15 cellular contexts compared by ENCODE assay signal in genomic region chr19:6070179-6071102, GRCh38. TPM values are rescaled to one million over a fixed set of nuclear protein-coding genes. Genes with fewer than 3 reads are reported as not detected.
DNase-seq lines count a peak whose midpoint lies in the region; ATAC-seq, FAIRE-seq and TF ChIP-seq lines count a peak whose summit lies in the region.
"Had no signal": no experiment of that assay in that cellular context is flagged by ENCODE, and none has a peak within 500 bp of the region (broad histone marks: within the 10 kb centered on the region; RNA-seq: fewer than 3 reads in every experiment).

No MANE protein-coding gene starts in this region.

- no peak overlapping the region for H2AFZ ChIP-seq in GM12878 (ENCODE audit: control insufficient read depth, low read depth, low read length)

- H3K27me3 ChIP-seq in GM12878 (replicated peaks in 1 of 2; ENCODE audit: control insufficient read depth in 2 of 2, insufficient read depth in 2 of 2, low read length in 1 of 2) (no peaks in the 10 kb centered on the region), lower lobe of right lung (ENCODE audit: low read depth) (no peaks in the 10 kb centered on the region), subcutaneous abdominal adipose tissue (ENCODE audit: control insufficient read depth in 5 of 5, insufficient read depth in 4 of 5, low read length in 5 of 5) (no peaks in the 10 kb centered on the region)
- H3K27me3 ChIP-seq: thyroid gland had no signal

- CTCF ChIA-PET in activated CD4-positive, alpha-beta T cell treated with anti-CD3 and anti-CD28 coated beads for 36 hours (lab: Charles Lee), result no interaction called here
- CTCF ChIA-PET in GM12878 (lab: Yijun Ruan, JAX), result interaction anchor here (1.0 kb wide), 1 partner anchor 55 kb away, joined by 3 read pairs; no protein-coding TSS in a partner anchor

- TF ChIP-seq CTCF in GM12878 (IDR thresholded peaks at IDR 0.05 in 2 of 3, conservative IDR thresholded peaks at IDR 0.05 in 1 of 3; ENCODE audit: control insufficient read depth in 2 of 3, extremely low read depth in 1 of 3, insufficient read depth in 1 of 3, low read depth in 3 of 3, low read length in 3 of 3) (no peak), lower lobe of right lung (IDR thresholded peaks at IDR 0.05) (no peak)

- no peaks in the 10 kb centered on the region for H3K79me2 ChIP-seq in GM12878 (ENCODE audit: control insufficient read depth, insufficient read depth, low read length)

- no peaks in the 10 kb centered on the region for H4K20me1 ChIP-seq in GM12878 (ENCODE audit: control insufficient read depth, insufficient read depth)

- RAD21 ChIA-PET in GM12878 (lab: Charles Lee; ENCODE audit: unreplicated experiment), result no interaction called here

- no peak for TF ChIP-seq EP300 in GM12878 (IDR thresholded peaks at IDR 0.05; ENCODE audit: borderline replicate concordance in 1 of 2, control insufficient read depth in 1 of 2, low read depth in 2 of 2, low read length in 2 of 2)

- H3K36me3 ChIP-seq in GM12878 (ENCODE audit: control insufficient read depth in 2 of 2, insufficient read depth in 2 of 2, low read length in 1 of 2) (no peaks in the 10 kb centered on the region), lower lobe of right lung (no peaks in the 10 kb centered on the region), subcutaneous abdominal adipose tissue (ENCODE audit: control insufficient read depth in 5 of 5, insufficient read depth in 5 of 5, low read length in 5 of 5) (no peaks in the 10 kb centered on the region)
- H3K36me3 ChIP-seq: thyroid gland had no signal

- peak; percentile 21 for ATAC-seq in activated CD4-positive, alpha-beta T cell treated with anti-CD3 and anti-CD28 coated beads for 36 hours
- ATAC-seq in GM12878 (no peak), lower lobe of right lung (no peak), HG03432 (IDR thresholded peaks at IDR 0.05; ENCODE audit: unreplicated experiment) (no peak)

- peaks cover 21% of the 10 kb centered on the region for H3K4me1 Mint-ChIP-seq in activated CD4-positive, alpha-beta T cell treated with anti-CD3 and anti-CD28 coated beads for 36 hours
- H3K4me1 Mint-ChIP-seq in activated CD4-positive, alpha-beta T cell treated with anti-CD3 and anti-CD28 coated beads, Interleukin-2, amount 10 ng/mL, durations not matched to agents 24 days and 14 days, result peaks cover 21% of the 10 kb centered on the region
- peaks cover 13 to 16% of the 10 kb centered on the region in 2 donors for H3K4me1 Mint-ChIP-seq in immature natural killer cell

- no peaks in the 10 kb centered on the region for H3K36me3 Mint-ChIP-seq in activated CD4-positive, alpha-beta T cell treated with anti-CD3 and anti-CD28 coated beads for 36 hours (ENCODE audit: low read depth)
- no peaks in the 10 kb centered on the region for H3K36me3 Mint-ChIP-seq in activated CD4-positive, alpha-beta T cell treated with anti-CD3 and anti-CD28 coated beads, Interleukin-2, amount 10 ng/mL, durations not matched to agents 24 days and 14 days (ENCODE audit: low read depth)
- no peaks in the 10 kb centered on the region for H3K36me3 Mint-ChIP-seq in immature natural killer cell
- H3K36me3 Mint-ChIP-seq: activated naive CD4-positive, alpha-beta T cell treated with anti-CD3 and anti-CD28 coated beads, Interleukin-2, amount 50 U/mL, for 24 hours had no signal

- 36% methylated on average over 7 of the region's 7 CpGs for WGBS in GM12878 (ENCODE audit: insufficient coverage, insufficient replicate concordance, low lambda C conversion rate, missing lambda C conversion rate)

- no peak overlapping the region for H3K4me3 ChIP-seq in GM12878
- no peak overlapping the region for H3K4me3 ChIP-seq in lower lobe of right lung
- no peak overlapping the region for H3K4me3 ChIP-seq in subcutaneous abdominal adipose tissue (ENCODE audit: low read depth in 1 of 5, low read length in 5 of 5)
- H3K4me3 ChIP-seq: thyroid gland had no signal

- no peaks in the 10 kb centered on the region for H3K27me3 Mint-ChIP-seq in activated CD4-positive, alpha-beta T cell treated with anti-CD3 and anti-CD28 coated beads for 36 hours
- no peaks in the 10 kb centered on the region for H3K27me3 Mint-ChIP-seq in activated CD4-positive, alpha-beta T cell treated with anti-CD3 and anti-CD28 coated beads, Interleukin-2, amount 10 ng/mL, durations not matched to agents 24 days and 14 days
- H3K27me3 Mint-ChIP-seq in immature natural killer cell (ENCODE audit: low read depth in 3 of 3), result peaks cover 9 to 14% (median 9%) of the 10 kb centered on the region in 3 donors

- DNase-seq in activated CD4-positive, alpha-beta T cell treated with anti-CD3 and anti-CD28 coated beads for 36 hours, result no peak
- no peak for DNase-seq in activated CD4-positive, alpha-beta T cell treated with anti-CD3 and anti-CD28 coated beads, Interleukin-2, amount 10 ng/mL, durations not matched to agents 24 days and 14 days
- DNase-seq in GM12878 (ENCODE audit: low read depth, low spot score), result no peak
- no peak for DNase-seq in lower lobe of right lung
- no peak for DNase-seq in stimulated activated naive CD4-positive, alpha-beta T cell treated with Interleukin-2 at 50 U/mL for 16 hours (lab: John Stamatoyannopoulos, UW)
- no peak for DNase-seq in immature natural killer cell
- DNase-seq: COR-L47, GF-D8, NCI-H1105 treated with DMSO at 0.1 percent for 48 hours, NCI-H526, retina, thyroid gland had no signal

- SMC1A ChIA-PET in GM12878 (lab: Charles Lee; ENCODE audit: uncharacterized antibody, unreplicated experiment), result no interaction called here

- no peak overlapping the region for H3K9ac ChIP-seq in GM12878 (ENCODE audit: control insufficient read depth, insufficient read depth, low read length)
- H3K9ac ChIP-seq in subcutaneous abdominal adipose tissue (ENCODE audit: low read length in 5 of 5), result peak overlapping the region in 1 of 5 donors; percentile 19

- H3K27ac Mint-ChIP-seq in activated CD4-positive, alpha-beta T cell treated with anti-CD3 and anti-CD28 coated beads for 36 hours, result no peak overlapping the region
- no peak overlapping the region for H3K27ac Mint-ChIP-seq in activated CD4-positive, alpha-beta T cell treated with anti-CD3 and anti-CD28 coated beads, Interleukin-2, amount 10 ng/mL, durations not matched to agents 24 days and 14 days
- H3K27ac Mint-ChIP-seq in immature natural killer cell, result peak overlapping the region in 2 of 6 donors; percentile 3

- H3K27ac ChIP-seq in GM12878 (ENCODE audit: control insufficient read depth, insufficient read depth) (no peak overlapping the region), lower lobe of right lung (peak overlapping the region; percentile 61), subcutaneous abdominal adipose tissue (ENCODE audit: low read depth, low read length) (peak overlapping the region; percentile 61)

- no peak overlapping the region for H3K4me3 Mint-ChIP-seq in activated CD4-positive, alpha-beta T cell treated with anti-CD3 and anti-CD28 coated beads for 36 hours
- no peak overlapping the region for H3K4me3 Mint-ChIP-seq in activated CD4-positive, alpha-beta T cell treated with anti-CD3 and anti-CD28 coated beads, Interleukin-2, amount 10 ng/mL, durations not matched to agents 24 days and 14 days
- no peak overlapping the region for H3K4me3 Mint-ChIP-seq in immature natural killer cell
- H3K4me3 Mint-ChIP-seq: activated naive CD4-positive, alpha-beta T cell treated with anti-CD3 and anti-CD28 coated beads, Interleukin-2, amount 50 U/mL, for 24 hours had no signal

- no peak overlapping the region for H3K4me2 ChIP-seq in GM12878 (ENCODE audit: control insufficient read depth, insufficient read depth)

- H3K4me1 ChIP-seq in GM12878 (ENCODE audit: control insufficient read depth, insufficient read depth, low read length), result no peaks in the 10 kb centered on the region
- peaks cover 34% of the 10 kb centered on the region for H3K4me1 ChIP-seq in lower lobe of right lung
- H3K4me1 ChIP-seq in subcutaneous abdominal adipose tissue (ENCODE audit: control insufficient read depth in 5 of 5, insufficient read depth in 5 of 5, low read length in 5 of 5), result peaks cover 12 to 60% (median 48%) of the 10 kb centered on the region in 5 donors

- in situ Hi-C loops in GM12878 (cut with MboI), result no loop called here

- no peak for FAIRE-seq in GM12878 (lab: Jason Lieb, UNC)

- POLR2A ChIA-PET in activated CD4-positive, alpha-beta T cell treated with anti-CD3 and anti-CD28 coated beads for 36 hours (lab: Charles Lee), result no interaction called here
- POLR2A ChIA-PET in GM12878 (lab: Charles Lee), result no interaction called here

- no peaks in the 10 kb centered on the region for H3K9me3 Mint-ChIP-seq in activated CD4-positive, alpha-beta T cell treated with anti-CD3 and anti-CD28 coated beads for 36 hours (ENCODE audit: low read depth)
- H3K9me3 Mint-ChIP-seq in activated CD4-positive, alpha-beta T cell treated with anti-CD3 and anti-CD28 coated beads, Interleukin-2, amount 10 ng/mL, durations not matched to agents 24 days and 14 days, result peaks cover 15% of the 10 kb centered on the region
- H3K9me3 Mint-ChIP-seq in immature natural killer cell, result no peaks in the 10 kb centered on the region
- H3K9me3 Mint-ChIP-seq: activated naive CD4-positive, alpha-beta T cell treated with anti-CD3 and anti-CD28 coated beads, Interleukin-2, amount 50 U/mL, for 24 hours had no signal

- TF ChIP-seq POLR2A in GM12878 (IDR thresholded peaks at IDR 0.05; ENCODE audit: low read depth, low read length), result no peak

- intact Hi-C loops in activated CD4-positive, alpha-beta T cell treated with anti-CD3 and anti-CD28 coated beads for 36 hours (cut with DNase I, micrococcal nuclease), result no loop called here
- intact Hi-C loops in activated CD4-positive, alpha-beta T cell treated with anti-CD3 and anti-CD28 coated beads, Interleukin-2, amount 10 ng/mL, durations not matched to agents 24 days and 14 days (cut with micrococcal nuclease), result no loop called here
- intact Hi-C loops in GM12878 (cut with micrococcal nuclease; ENCODE audit: unreplicated experiment) (no loop called here), lower lobe of right lung (cut with DNase I) (no loop called here)

- BruUV-seq in GM12878 (replicated peaks; lab: Mats Ljungman, UMichigan), result no TSS peak

- H3K9me3 ChIP-seq in GM12878 (replicated peaks; ENCODE audit: control insufficient read depth, insufficient read depth, low read length), result no peaks in the 10 kb centered on the region
- H3K9me3 ChIP-seq in lower lobe of right lung, result no peaks in the 10 kb centered on the region
- no peaks in the 10 kb centered on the region for H3K9me3 ChIP-seq in subcutaneous abdominal adipose tissue (ENCODE audit: control insufficient read depth in 5 of 5, low read length in 5 of 5)
- H3K9me3 ChIP-seq: thyroid gland had no signal

- TF ChIP-seq RAD21 in GM12878 (IDR thresholded peaks at IDR 0.05; ENCODE audit: insufficient read depth, low read depth, low read length), result no peak

RNA-seq across cellular contexts. Expression of gene RFX2, which starts 39.9 kb away (rescaled TPM):
- total RNA-seq in activated CD4-positive, alpha-beta T cell treated with anti-CD3 and anti-CD28 coated beads for 36 hours, result 1 to 10 TPM; 8.6 to 8.9 TPM
- 10.5 and 10.7 TPM in 2 replicates for total RNA-seq in activated CD4-positive, alpha-beta T cell treated with anti-CD3 and anti-CD28 coated beads, Interleukin-2, amount 10 ng/mL, durations not matched to agents 24 days and 14 days
- 8.4 and 9.9 TPM in 2 replicates for total RNA-seq in GM12878 (2013; cell fraction: nucleolus; rRNA removed)
- total RNA-seq in GM12878 (2014; rRNA removed), result 4.8 and 7.5 TPM in 2 replicates
- 3.8 and 5.1 TPM in 2 replicates for total RNA-seq in GM12878 (2014; rRNA removed; fragmentation: Illumina TruSeq; extraction: Trizol)
- 7.0 and 8.8 TPM in 2 replicates for total RNA-seq in GM12878 (2021)
- polyA plus RNA-seq in GM12878 (2011; ENCODE audit: low read depth), result 0.50 TPM
- 4.7 and 4.9 TPM in 2 replicates for polyA plus RNA-seq in GM12878 (2011; rRNA removed)
- 4.8 and 5.0 TPM in 2 replicates for polyA plus RNA-seq in GM12878 (2011; cell fraction: cytosol; rRNA removed)
- polyA plus RNA-seq in GM12878 (2011; cell fraction: nucleus; rRNA removed), result 8.8 and 10.4 TPM in 2 replicates
- polyA plus RNA-seq in GM12878 (2012), result 2.0 and 2.5 TPM in 2 replicates
- polyA plus RNA-seq in GM12878 (2014; fragmentation: Illumina TruSeq; extraction: Trizol), result 3.3 and 7.0 TPM in 2 replicates
- polyA plus RNA-seq in GM12878 (2014; fragmentation: Nextera tagmentation; extraction: Ambion mirVana), result 1 to 10 TPM; 3.2 to 4.4 TPM
- polyA plus RNA-seq in GM12878 (2014; rRNA removed), result 7.0 and 7.6 TPM in 2 replicates
- 1 to 10 TPM; 7.2 to 9.8 TPM for polyA plus RNA-seq in GM12878 (2016; fragmentation: Nextera tagmentation; extraction: Ambion mirVana)
- polyA minus RNA-seq in GM12878 (2011; rRNA and poly(A)+ RNA removed), result 5.6 and 6.6 TPM in 2 replicates
- polyA minus RNA-seq in GM12878 (2011; cell fraction: cytosol; rRNA and poly(A)+ RNA removed), result 4.4 and 6.5 TPM in 2 replicates
- 3.5 and 10.5 TPM in 2 replicates for polyA minus RNA-seq in GM12878 (2011; cell fraction: nucleus; rRNA and poly(A)+ RNA removed)
- total RNA-seq in lower lobe of right lung, result 20.9 TPM
- 1 to 10 TPM in 2 of 3 donors, not detected in 1; 2.2 to 3.9 TPM for polyA plus RNA-seq in immature natural killer cell
